ENCODE assay signal across 28 cellular contexts in genomic region chr12:31233061-31233730, GRCh38.
"Had no signal": no experiment of that assay in that cellular context is flagged by ENCODE, and none has a peak within 500 bp of the region (broad histone marks: within the 10 kb centered on the region; RNA-seq: fewer than 3 reads in every experiment).

No MANE protein-coding gene starts in this region.

- H3K4me3 Mint-ChIP-seq: activated B cell treated with CpG ODN at 0.5 μM for 24 hours; activated CD4-positive, alpha-beta memory T cell treated with anti-CD3 and anti-CD28 coated beads, Interleukin-2, amount 10 ng/mL, durations not matched to agents 7 days and 5 days; activated CD4-positive, alpha-beta T cell treated with anti-CD3 and anti-CD28 coated beads for 36 hours; activated CD4-positive, alpha-beta T cell treated with anti-CD3 and anti-CD28 coated beads, Interleukin-2, amount 10 ng/mL, durations not matched to agents 7 days and 5 days; activated naive CD4-positive, alpha-beta T cell treated with anti-CD3 and anti-CD28 coated beads, Interleukin-2, amount 10 ng/mL, durations not matched to agents 7 days and 5 days; activated naive CD8-positive, alpha-beta T cell treated with anti-CD3 and anti-CD28 coated beads, Interleukin-2, amount 10 ng/mL, durations not matched to agents 7 days and 5 days; activated T-cell treated with anti-CD3 and anti-CD28 coated beads, Interleukin-2, amount 50 U/mL, for 24 hours; activated T-cell treated with anti-CD3 and anti-CD28 coated beads, Interleukin-2, amount 50 U/mL, for 72 hours; brain; central memory CD8-positive, alpha-beta T cell; T-helper 17 cell; T-helper 2 cell treated with Interferon-gamma antibody and Interleukin-4, amounts not matched to agents 5 μg/mL and 100 μg/mL, for 36 hours had no signal

- H3K4me1 Mint-ChIP-seq: activated CD4-positive, alpha-beta T cell treated with anti-CD3 and anti-CD28 coated beads for 36 hours; activated CD4-positive, alpha-beta T cell treated with anti-CD3 and anti-CD28 coated beads, Interleukin-2, amount 10 ng/mL, durations not matched to agents 7 days and 5 days; central memory CD8-positive, alpha-beta T cell had no signal

- H3K27ac Mint-ChIP-seq: activated B cell treated with CpG ODN at 0.5 μM for 24 hours; activated CD4-positive, alpha-beta memory T cell treated with anti-CD3 and anti-CD28 coated beads, Interleukin-2, amount 10 ng/mL, durations not matched to agents 7 days and 5 days; activated CD4-positive, alpha-beta T cell treated with anti-CD3 and anti-CD28 coated beads for 36 hours; activated CD4-positive, alpha-beta T cell treated with anti-CD3 and anti-CD28 coated beads, Interleukin-2, amount 10 ng/mL, durations not matched to agents 7 days and 5 days; activated naive CD4-positive, alpha-beta T cell treated with anti-CD3 and anti-CD28 coated beads, Interleukin-2, amount 10 ng/mL, durations not matched to agents 7 days and 5 days; activated naive CD8-positive, alpha-beta T cell treated with anti-CD3 and anti-CD28 coated beads, Interleukin-2, amount 10 ng/mL, durations not matched to agents 7 days and 5 days; activated T-cell treated with anti-CD3 and anti-CD28 coated beads, Interleukin-2, amount 50 U/mL, for 24 hours; activated T-cell treated with anti-CD3 and anti-CD28 coated beads, Interleukin-2, amount 50 U/mL, for 72 hours; T-helper 17 cell; T-helper 2 cell treated with Interferon-gamma antibody and Interleukin-4, amounts not matched to agents 5 μg/mL and 100 μg/mL, for 36 hours had no signal

- H3K9me3 Mint-ChIP-seq: activated CD4-positive, alpha-beta memory T cell treated with anti-CD3 and anti-CD28 coated beads, Interleukin-2, amount 10 ng/mL, durations not matched to agents 7 days and 5 days; activated CD4-positive, alpha-beta T cell treated with anti-CD3 and anti-CD28 coated beads, Interleukin-2, amount 10 ng/mL, durations not matched to agents 7 days and 5 days; activated naive CD4-positive, alpha-beta T cell treated with anti-CD3 and anti-CD28 coated beads, Interleukin-2, amount 50 U/mL, for 72 hours; activated T-cell treated with anti-CD3 and anti-CD28 coated beads, Interleukin-2, amount 50 U/mL, for 24 hours; activated T-cell treated with anti-CD3 and anti-CD28 coated beads, Interleukin-2, amount 50 U/mL, for 72 hours; central memory CD8-positive, alpha-beta T cell; T-helper 2 cell treated with Interferon-gamma antibody and Interleukin-4, amounts not matched to agents 5 μg/mL and 100 μg/mL, for 36 hours had no signal

- H3K36me3 Mint-ChIP-seq: activated naive CD4-positive, alpha-beta T cell treated with anti-CD3 and anti-CD28 coated beads, Interleukin-2, amount 10 ng/mL, durations not matched to agents 7 days and 5 days; activated naive CD4-positive, alpha-beta T cell treated with anti-CD3 and anti-CD28 coated beads, Interleukin-2, amount 50 U/mL, for 72 hours; activated naive CD8-positive, alpha-beta T cell treated with anti-CD3 and anti-CD28 coated beads, Interleukin-2, amount 10 ng/mL, durations not matched to agents 7 days and 5 days; brain had no signal

- DNase-seq: activated B cell treated with CpG ODN at 0.5 μM for 24 hours; activated CD4-positive, alpha-beta memory T cell treated with anti-CD3 and anti-CD28 coated beads, Interleukin-2, amount 10 ng/mL, durations not matched to agents 7 days and 5 days; activated CD4-positive, alpha-beta T cell treated with anti-CD3 and anti-CD28 coated beads for 36 hours; activated CD4-positive, alpha-beta T cell treated with anti-CD3 and anti-CD28 coated beads, Interleukin-2, amount 10 ng/mL, durations not matched to agents 7 days and 5 days; activated CD4-positive, alpha-beta T cell treated with anti-CD3 and anti-CD28 coated beads, Interleukin-2, amount 50 U/mL, for 4 hours; activated CD8-positive, alpha-beta memory T cell treated with anti-CD3 and anti-CD28 coated beads, Interleukin-2, amount 50 U/mL, for 48 hours; activated gamma-delta T cell; activated naive CD4-positive, alpha-beta T cell; activated naive CD4-positive, alpha-beta T cell treated with anti-CD3 and anti-CD28 coated beads, Interleukin-2, amount 10 ng/mL, durations not matched to agents 7 days and 5 days; activated naive CD8-positive, alpha-beta T cell treated with anti-CD3 and anti-CD28 coated beads, Interleukin-2, amount 10 ng/mL, durations not matched to agents 7 days and 5 days; activated T-cell treated with anti-CD3 and anti-CD28 coated beads for 4 hours; activated T-cell treated with anti-CD3 and anti-CD28 coated beads, Interleukin-2, amount 50 U/mL, for 24 hours; activated T-cell treated with anti-CD3 and anti-CD28 coated beads, Interleukin-2, amount 50 U/mL, for 72 hours; cortex of kidney; dermis blood vessel endothelial cell; effector CD8-positive, alpha-beta T cell; foreskin keratinocyte; gastrocnemius medialis; glutamatergic neuron; heart left ventricle; T-helper 1 cell; T-helper 17 cell; T1000; WERI-Rb-1 had no signal
